Comparison of ENCODE assay signal across 8 cellular contexts in the genomic region with DNA sequence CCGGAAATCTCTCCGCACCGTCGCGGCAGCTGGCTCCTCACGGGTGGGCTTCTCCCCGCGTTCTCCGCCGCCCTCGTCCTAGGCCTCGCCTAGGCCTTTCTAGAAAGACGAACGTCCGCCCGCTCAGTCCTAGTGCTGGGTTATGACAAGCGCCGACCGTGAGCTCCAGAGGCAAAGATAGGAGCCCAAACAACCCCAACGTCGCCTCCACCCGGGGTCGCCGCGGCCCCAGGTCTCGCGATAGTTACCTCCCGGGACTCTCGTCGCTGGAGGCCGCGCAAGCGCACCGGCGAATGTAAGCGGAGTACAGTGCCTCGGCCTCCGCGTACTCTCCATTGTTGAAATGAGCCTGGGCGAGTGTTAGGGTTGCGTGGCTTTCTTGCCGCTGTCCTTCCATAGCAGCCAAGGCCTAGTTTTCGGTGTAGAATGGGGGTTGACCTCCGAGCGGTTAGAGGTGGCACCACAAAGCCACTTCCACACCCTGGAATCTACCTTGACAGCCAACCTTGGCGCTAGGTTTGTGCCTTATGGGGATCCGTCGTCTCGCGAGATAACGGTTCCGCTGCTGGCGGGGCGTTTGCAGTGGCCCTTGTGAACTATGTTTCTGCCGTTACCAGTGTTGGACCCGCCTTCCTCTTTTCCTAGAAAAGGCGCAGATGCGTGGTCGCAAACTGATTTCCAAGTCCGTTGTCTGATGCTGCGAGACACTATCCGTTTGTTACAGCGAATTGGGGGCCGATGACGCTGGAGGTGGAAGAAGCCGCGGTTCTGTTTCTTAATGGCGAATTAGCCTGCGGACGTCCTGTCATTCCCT.
DNase-seq lines count a peak whose midpoint lies in the region; ATAC-seq lines count a peak whose summit lies in the region.

A gene (minus strand): TSS at position 526 of the 814 bp plus-strand sequence. CDS start 129 bp downstream, at position 397.

- peak within 1 kb of the TSS; percentile 93 for H3K27ac Mint-ChIP-seq in activated naive CD4-positive, alpha-beta T cell treated with anti-CD3 and anti-CD28 coated beads, Interleukin-2, amount 10 ng/mL, durations not matched to agents 7 days and 5 days

- H3K9me3 ChIP-seq in SK-N-MC (ENCODE audit: low read depth, low read length) = no peaks in the 10 kb centered on the region

- H3K4me1 Mint-ChIP-seq in activated naive CD4-positive, alpha-beta T cell treated with anti-CD3 and anti-CD28 coated beads, Interleukin-2, amount 10 ng/mL, durations not matched to agents 7 days and 5 days = peaks cover 45% of the 10 kb centered on the region

- no peaks in the 10 kb centered on the region for H3K36me3 ChIP-seq in SK-N-MC (ENCODE audit: insufficient read depth, low read length)

- CTCF ChIA-PET in activated naive CD4-positive, alpha-beta T cell treated with anti-CD3 and anti-CD28 coated beads, Interleukin-2, amount 10 ng/mL, durations not matched to agents 7 days and 5 days (lab: Charles Lee) = no interaction called here

- H3K4me3 Mint-ChIP-seq in activated naive CD4-positive, alpha-beta T cell treated with anti-CD3 and anti-CD28 coated beads, Interleukin-2, amount 10 ng/mL, durations not matched to agents 7 days and 5 days = peak within 1 kb of the TSS; percentile 84

- ATAC-seq in HG02588 (IDR thresholded peaks at IDR 0.05; ENCODE audit: unreplicated experiment) = peak; percentile 87

- H3K4me3 ChIP-seq in GM08714 (ENCODE audit: low read length) = peak within 1 kb of the TSS; percentile 96
- peak within 1 kb of the TSS; percentile 91 for H3K4me3 ChIP-seq in SK-N-MC

- peak within 1 kb of the TSS; percentile 91 for H3K27ac ChIP-seq in SK-N-MC

- H3K9me3 Mint-ChIP-seq in activated naive CD4-positive, alpha-beta T cell treated with anti-CD3 and anti-CD28 coated beads, Interleukin-2, amount 10 ng/mL, durations not matched to agents 7 days and 5 days = no peaks in the 10 kb centered on the region

- peaks cover 22% of the 10 kb centered on the region for H3K36me3 Mint-ChIP-seq in activated naive CD4-positive, alpha-beta T cell treated with anti-CD3 and anti-CD28 coated beads, Interleukin-2, amount 10 ng/mL, durations not matched to agents 7 days and 5 days

- DNase-seq in NCI-H1048 (lab: John Stamatoyannopoulos, UW) = peak; percentile 76
- peak; percentile 90 for DNase-seq in SK-N-MC (ENCODE audit: low read depth, low spot score)
- peak; percentile 96 for DNase-seq in activated naive CD4-positive, alpha-beta T cell treated with anti-CD3 and anti-CD28 coated beads, Interleukin-2, amount 10 ng/mL, durations not matched to agents 7 days and 5 days
- peak; percentile 89 for DNase-seq in globus pallidus (ENCODE audit: low spot score)
- DNase-seq in nucleus accumbens (lab: John Stamatoyannopoulos, UW) = peak; percentile 65 to 99 (median 94)
- peak; percentile 97 for DNase-seq in superior temporal gyrus (ENCODE audit: extremely low spot score)

- peaks cover 15% of the 10 kb centered on the region for H3K27me3 Mint-ChIP-seq in activated naive CD4-positive, alpha-beta T cell treated with anti-CD3 and anti-CD28 coated beads, Interleukin-2, amount 10 ng/mL, durations not matched to agents 7 days and 5 days

- peak within 1 kb of the TSS; percentile 91 for H3K9ac ChIP-seq in SK-N-MC (ENCODE audit: insufficient read length)

Comparison
In these comparisons a context has a peak if more than half of its experiments do, and no peak if none do; other contexts are left out.
1. Peak in every context shown above with its lines: DNase-seq, ATAC-seq, H3K4me3 ChIP-seq and H3K27ac ChIP-seq.